In genomic region chr17:77581480-77581879, GRCh38 we compare ENCODE assay signal across 16 cellular contexts.
DNase-seq lines count a peak whose midpoint lies in the region; ATAC-seq and TF ChIP-seq lines count a peak whose summit lies in the region.
"Had no signal": no experiment of that assay in that cellular context is flagged by ENCODE, and none has a peak within 500 bp of the region (broad histone marks: within the 10 kb centered on the region; RNA-seq: fewer than 3 reads in every experiment).

No MANE protein-coding gene starts in this region.

- no peaks in the 10 kb centered on the region for H3K36me3 Mint-ChIP-seq in CD4-positive, alpha-beta T cell (ENCODE audit: low read depth)
- H3K36me3 Mint-ChIP-seq: activated naive CD8-positive, alpha-beta T cell treated with anti-CD3 and anti-CD28 coated beads for 36 hours had no signal

- peaks cover 6% of the 10 kb centered on the region for H3K4me1 Mint-ChIP-seq in CD4-positive, alpha-beta T cell (ENCODE audit: low read depth)

- H3K4me3 Mint-ChIP-seq in CD4-positive, alpha-beta T cell = no peak overlapping the region
- H3K4me3 Mint-ChIP-seq: activated naive CD8-positive, alpha-beta T cell treated with anti-CD3 and anti-CD28 coated beads for 36 hours had no signal

- peaks cover under 1% of the 10 kb centered on the region for H3K9me3 Mint-ChIP-seq in CD4-positive, alpha-beta T cell
- H3K9me3 Mint-ChIP-seq: activated naive CD8-positive, alpha-beta T cell treated with anti-CD3 and anti-CD28 coated beads for 36 hours had no signal

- CTCF ChIA-PET in CD4-positive, alpha-beta T cell (lab: Charles Lee) = no interaction called here

- ATAC-seq in CD4-positive, alpha-beta T cell (ENCODE audit: poor library complexity) = no peak
- ATAC-seq in GM19452 (IDR thresholded peaks at IDR 0.05; ENCODE audit: unreplicated experiment) (no peak), GM21390 (IDR thresholded peaks at IDR 0.05; ENCODE audit: unreplicated experiment) (no peak)
- ATAC-seq: GM12878, right lobe of liver had no signal

- no peak for TF ChIP-seq CTCF in fibroblast of mammary gland (conservative IDR thresholded peaks at IDR 0.05; ENCODE audit: control insufficient read depth, insufficient read depth, low read depth, low read length)
- TF ChIP-seq CTCF in CD4-positive, alpha-beta T cell (IDR thresholded peaks at IDR 0.05) = no peak

- H3K4me3 ChIP-seq in fibroblast of mammary gland (ENCODE audit: control insufficient read depth, low read depth, low read length) = no peak overlapping the region
- H3K4me3 ChIP-seq: GM12878, right lobe of liver had no signal

- H3K9me3 ChIP-seq in CD4-positive, alpha-beta T cell (ENCODE audit: control insufficient read depth, low read length) = no peaks in the 10 kb centered on the region
- H3K9me3 ChIP-seq: Caco-2, right lobe of liver had no signal

- H3K27me3 Mint-ChIP-seq in CD4-positive, alpha-beta T cell = no peaks in the 10 kb centered on the region
- H3K27me3 Mint-ChIP-seq: activated naive CD8-positive, alpha-beta T cell treated with anti-CD3 and anti-CD28 coated beads for 36 hours had no signal

- DNase-seq in GM04504 (ENCODE audit: low read depth) (peak; percentile 32), RPMI7951 (ENCODE audit: low read depth) (peak; percentile 59), fibroblast of mammary gland (ENCODE audit: low read depth) (peak; percentile 50), posterior vena cava (ENCODE audit: low spot score) (peak; percentile 5), HuH-7 (ENCODE audit: low spot score) (no peak)
- DNase-seq in CD4-positive, alpha-beta T cell = no peak
- DNase-seq: activated naive CD8-positive, alpha-beta T cell treated with anti-CD3 and anti-CD28 coated beads for 36 hours; Caco-2; effector memory CD4-positive, alpha-beta T cell; KBM-7; NCI-H2081 treated with DMSO at 0.1 percent for 48 hours; right lobe of liver; substantia nigra had no signal

- no peak overlapping the region for H3K27ac ChIP-seq in CD4-positive, alpha-beta T cell (ENCODE audit: low read depth, low read length)
- H3K27ac ChIP-seq: right lobe of liver had no signal

- no peaks in the 10 kb centered on the region for H3K27me3 ChIP-seq in CD4-positive, alpha-beta T cell (ENCODE audit: control insufficient read depth, insufficient read depth, low read length)
- H3K27me3 ChIP-seq: right lobe of liver had no signal

- intact Hi-C loops in posterior vena cava (cut with DNase I) = no loop called here
- intact Hi-C loops in CD4-positive, alpha-beta T cell (cut with DNase I, micrococcal nuclease) = no loop called here

- POLR2A ChIA-PET in CD4-positive, alpha-beta T cell (lab: Charles Lee) = no interaction called here

- no peak overlapping the region for H3K27ac Mint-ChIP-seq in CD4-positive, alpha-beta T cell
- H3K27ac Mint-ChIP-seq: activated naive CD8-positive, alpha-beta T cell treated with anti-CD3 and anti-CD28 coated beads for 36 hours had no signal

Comparison
In these comparisons a context has a peak if more than half of its experiments do, and no peak if none do; other contexts are left out.
1. DNase-seq: peak in GM04504 (single experiment), RPMI7951 (single experiment), fibroblast of mammary gland (single experiment) and posterior vena cava (single experiment); none in CD4-positive, alpha-beta T cell (0 of 10) and HuH-7 (single experiment).